Comparison of ENCODE assay signal across 8 cellular contexts in genomic region chr15:65286069-65286703, GRCh38. TPM values are rescaled to one million over a fixed set of nuclear protein-coding genes. Genes with fewer than 3 reads are reported as not detected.
DNase-seq lines count a peak whose midpoint lies in the region; TF ChIP-seq lines count a peak whose summit lies in the region.

No MANE protein-coding gene starts in this region.

- no peak for DNase-seq in activated CD4-positive, alpha-beta T cell treated with anti-CD3 and anti-CD28 coated beads, Interleukin-2, amount 10 ng/mL, durations not matched to agents 24 days and 14 days
- no peak for DNase-seq in activated CD4-positive, alpha-beta T cell treated with anti-CD3 and anti-CD28 coated beads, Interleukin-2, amount 50 U/mL, for 4 hours
- DNase-seq in HAP-1 (ENCODE audit: low spot score in 2 of 2) (peak in 1 of 2 experiments; percentile 50), MG63 (peak; percentile 47), ascending aorta (ENCODE audit: low spot score in 2 of 2) (peak in 1 of 2 donors; percentile 73), retinal pigment epithelial cell (ENCODE audit: low read depth) (no peak), NCI-H446 treated with DMSO at 0.1 percent for 48 hours (lab: John Stamatoyannopoulos, UW) (no peak)

- no peaks in the 10 kb centered on the region for H3K27me3 Mint-ChIP-seq in activated CD4-positive, alpha-beta T cell treated with anti-CD3 and anti-CD28 coated beads, Interleukin-2, amount 10 ng/mL, durations not matched to agents 24 days and 14 days

- peak overlapping the region; percentile 86 for H3K27ac Mint-ChIP-seq in activated CD4-positive, alpha-beta T cell treated with anti-CD3 and anti-CD28 coated beads, Interleukin-2, amount 10 ng/mL, durations not matched to agents 24 days and 14 days

- in situ Hi-C loops in HAP-1 (cut with MboI; ENCODE audit: low sequenced_read_pairs): no loop called here

- no peaks in the 10 kb centered on the region for H3K9me3 Mint-ChIP-seq in activated CD4-positive, alpha-beta T cell treated with anti-CD3 and anti-CD28 coated beads, Interleukin-2, amount 10 ng/mL, durations not matched to agents 24 days and 14 days

- H3K36me3 ChIP-seq in HAP-1 (replicated peaks) (no peaks in the 10 kb centered on the region), MG63 (no peaks in the 10 kb centered on the region; the same call in 1 of the 2 replicates), ascending aorta (no peaks in the 10 kb centered on the region)

- peak overlapping the region; percentile 87 to 92 for H3K27ac ChIP-seq in ascending aorta

- H3K4me3 Mint-ChIP-seq in activated CD4-positive, alpha-beta T cell treated with anti-CD3 and anti-CD28 coated beads, Interleukin-2, amount 10 ng/mL, durations not matched to agents 24 days and 14 days: peak overlapping the region; percentile 88

- H3K4me3 ChIP-seq in HAP-1 (peak overlapping the region; percentile 44), MG63 (peak overlapping the region; percentile 63), ascending aorta (peak overlapping the region; percentile 85 to 95), iPS-11a (ENCODE audit: low read depth, low read length) (peak overlapping the region; percentile 65), retinal pigment epithelial cell (ENCODE audit: low read length) (peak overlapping the region; percentile 71)

- peaks cover 20% of the 10 kb centered on the region for H3K4me1 ChIP-seq in HAP-1
- H3K4me1 ChIP-seq in ascending aorta: peaks cover 0 to 19% of the 10 kb centered on the region in 2 donors

- no peaks in the 10 kb centered on the region for H3K27me3 ChIP-seq in HAP-1 (ENCODE audit: low read depth)
- no peaks in the 10 kb centered on the region for H3K27me3 ChIP-seq in MG63
- no peaks in the 10 kb centered on the region for H3K27me3 ChIP-seq in ascending aorta

- H3K36me3 Mint-ChIP-seq in activated CD4-positive, alpha-beta T cell treated with anti-CD3 and anti-CD28 coated beads, Interleukin-2, amount 10 ng/mL, durations not matched to agents 24 days and 14 days (ENCODE audit: low read depth): peaks cover 15% of the 10 kb centered on the region

- intact Hi-C loops in activated CD4-positive, alpha-beta T cell treated with anti-CD3 and anti-CD28 coated beads, Interleukin-2, amount 10 ng/mL, durations not matched to agents 24 days and 14 days (cut with micrococcal nuclease): loop anchor here (1.0 to 2.0 kb wide), 2 partner anchors 9 to 153 kb away; partner anchors contain the start of gene PDCD7
- intact Hi-C loops in ascending aorta (cut with DNase I): loop anchor here (2.0 to 10.0 kb wide), 3 partner anchors 101 to 441 kb away; partner anchors contain the start of genes CLPX, INTS14 and PLEKHO2

- H3K9me3 ChIP-seq in HAP-1: no peaks in the 10 kb centered on the region
- no peaks in the 10 kb centered on the region for H3K9me3 ChIP-seq in MG63
- H3K9me3 ChIP-seq in ascending aorta: no peaks in the 10 kb centered on the region

- TF ChIP-seq CTCF in ascending aorta (IDR thresholded peaks at IDR 0.05) (no peak), retinal pigment epithelial cell (conservative IDR thresholded peaks at IDR 0.05; ENCODE audit: low read depth, low read length) (no peak)

- H3K4me1 Mint-ChIP-seq in activated CD4-positive, alpha-beta T cell treated with anti-CD3 and anti-CD28 coated beads, Interleukin-2, amount 10 ng/mL, durations not matched to agents 24 days and 14 days: peaks cover 27% of the 10 kb centered on the region

RNA-seq across cellular contexts. Expression of gene PARP16, which starts 0.5 kb away (rescaled TPM):
- 11.7 TPM in 2 replicates for total RNA-seq in activated CD4-positive, alpha-beta T cell treated with anti-CD3 and anti-CD28 coated beads, Interleukin-2, amount 10 ng/mL, durations not matched to agents 24 days and 14 days
- 6.3 and 10.2 TPM in 2 replicates for total RNA-seq in MG63 (2014; rRNA removed; shearing (Covaris generic); ENCODE audit: low replicate concordance)
- total RNA-seq in ascending aorta: 2.9 TPM

RNA-seq across cellular contexts. Expression of gene RNU5A-1, which starts 9.7 kb away (rescaled TPM):
- not detected in 2 replicates for total RNA-seq in activated CD4-positive, alpha-beta T cell treated with anti-CD3 and anti-CD28 coated beads, Interleukin-2, amount 10 ng/mL, durations not matched to agents 24 days and 14 days
- total RNA-seq in MG63 (2014; rRNA removed; shearing (Covaris generic); ENCODE audit: low replicate concordance): not detected in 2 replicates
- total RNA-seq in ascending aorta: not detected

RNA-seq across cellular contexts. Expression of gene RNU5B-1, which starts 18.3 kb away (rescaled TPM):
- total RNA-seq in activated CD4-positive, alpha-beta T cell treated with anti-CD3 and anti-CD28 coated beads, Interleukin-2, amount 10 ng/mL, durations not matched to agents 24 days and 14 days: not detected in 2 replicates
- total RNA-seq in MG63 (2014; rRNA removed; shearing (Covaris generic); ENCODE audit: low replicate concordance): not detected in 2 replicates
- total RNA-seq in ascending aorta: not detected
